ENCODE assay signal across 25 cellular contexts in the genomic region with DNA sequence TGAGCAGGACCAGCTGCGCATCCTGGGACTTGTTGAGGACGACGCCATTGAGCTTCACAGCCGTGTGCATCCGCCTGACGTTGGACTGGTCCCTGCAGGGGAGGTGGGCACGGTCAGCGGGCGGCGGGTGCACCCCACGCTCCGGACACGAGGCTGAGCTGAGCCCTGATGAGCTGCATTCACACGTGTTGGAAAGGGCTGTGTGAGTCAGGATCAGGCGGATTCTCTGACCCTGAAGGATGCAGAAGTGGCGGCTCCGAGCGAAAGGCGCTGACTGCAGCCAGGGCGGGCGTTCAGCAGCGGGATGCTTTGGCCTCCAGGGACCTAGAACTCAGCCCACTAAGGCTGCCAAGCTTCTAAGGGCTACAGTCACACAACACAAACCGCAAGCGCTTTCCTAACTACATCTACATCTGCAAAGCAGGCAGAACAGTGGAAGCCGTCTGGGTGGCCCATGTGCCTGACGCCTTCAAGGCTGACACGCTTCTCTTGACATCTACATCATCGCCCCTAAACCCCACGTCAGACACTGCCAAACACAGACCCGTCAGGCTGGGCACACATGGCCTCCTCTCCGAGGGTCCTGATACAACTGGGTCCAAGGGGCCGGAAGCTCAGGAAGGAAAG. TPM values are rescaled to one million over a fixed set of nuclear protein-coding genes. Genes with fewer than 3 reads are reported as not detected.
A peak's percentile ranks its signal among the peaks of the same experiment; 100 is the strongest.
DNase-seq lines count a peak whose midpoint lies in the region; ATAC-seq and TF ChIP-seq lines count a peak whose summit lies in the region.
"Had no signal": no experiment of that assay in that cellular context is flagged by ENCODE, and none has a peak within 500 bp of the region (broad histone marks: within the 10 kb centered on the region; RNA-seq: fewer than 3 reads in every experiment).

No MANE protein-coding gene starts in this region.

- H3K4me1 Mint-ChIP-seq in glutamatergic neuron (ENCODE audit: low read depth, unreplicated experiment): peaks cover 4% of the 10 kb centered on the region
- H3K4me1 Mint-ChIP-seq in natural killer cell treated with Interleukin-12 subunit alpha and Interleukin-12 subunit beta and Interleukin-15 and Interleukin-18, amount 100 ng/mL, for 72 hours (ENCODE audit: low read depth in 2 of 2): peaks cover under 1 to 1% of the 10 kb centered on the region in 2 donors
- peaks cover 0 to 1% of the 10 kb centered on the region in 2 donors for H3K4me1 Mint-ChIP-seq in effector memory CD8-positive, alpha-beta T cell (ENCODE audit: low read depth in 2 of 2)
- H3K4me1 Mint-ChIP-seq: WTC11 had no signal

- intact Hi-C loops in sigmoid colon (cut with DNase I): no loop called here

- H4K20me1 ChIP-seq in BLaER1: peaks cover 88% of the 10 kb centered on the region

- H3K9me3 ChIP-seq in BLaER1 (no peaks in the 10 kb centered on the region), sigmoid colon (no peaks in the 10 kb centered on the region)
- H3K9me3 ChIP-seq: adrenal gland had no signal

- H3K27me3 Mint-ChIP-seq in glutamatergic neuron (ENCODE audit: unreplicated experiment): peaks cover 15% of the 10 kb centered on the region
- no peaks in the 10 kb centered on the region for H3K27me3 Mint-ChIP-seq in natural killer cell treated with Interleukin-12 subunit alpha and Interleukin-12 subunit beta and Interleukin-15 and Interleukin-18, amount 100 ng/mL, for 72 hours
- H3K27me3 Mint-ChIP-seq in effector memory CD8-positive, alpha-beta T cell: no peaks in the 10 kb centered on the region
- H3K27me3 Mint-ChIP-seq: CD4-positive, alpha-beta memory T cell had no signal

- TF ChIP-seq POLR2A in NB4 (IDR thresholded peaks at IDR 0.05; ENCODE audit: extremely low read depth, insufficient read length): no peak
- TF ChIP-seq POLR2A in sigmoid colon (IDR thresholded peaks at IDR 0.05): no peak

- H3K4me3 Mint-ChIP-seq in glutamatergic neuron (ENCODE audit: unreplicated experiment): no peak overlapping the region
- no peak overlapping the region for H3K4me3 Mint-ChIP-seq in natural killer cell treated with Interleukin-12 subunit alpha and Interleukin-12 subunit beta and Interleukin-15 and Interleukin-18, amount 100 ng/mL, for 72 hours
- H3K4me3 Mint-ChIP-seq in effector memory CD8-positive, alpha-beta T cell: no peak overlapping the region
- H3K4me3 Mint-ChIP-seq: activated naive CD4-positive, alpha-beta T cell treated with anti-CD3 and anti-CD28 coated beads for 36 hours; CD4-positive, alpha-beta memory T cell; WTC11 had no signal

- peak overlapping the region; percentile 34; the same call in 1 of the 2 replicates for H3K9ac ChIP-seq in BLaER1
- H3K9ac ChIP-seq: GM23248 had no signal

- no peaks in the 10 kb centered on the region for H3K36me3 Mint-ChIP-seq in glutamatergic neuron (ENCODE audit: unreplicated experiment)
- no peaks in the 10 kb centered on the region for H3K36me3 Mint-ChIP-seq in natural killer cell treated with Interleukin-12 subunit alpha and Interleukin-12 subunit beta and Interleukin-15 and Interleukin-18, amount 100 ng/mL, for 72 hours
- peaks cover 17% of the 10 kb centered on the region for H3K36me3 Mint-ChIP-seq in effector memory CD8-positive, alpha-beta T cell (ENCODE audit: insufficient read depth)

- H3K4me1 ChIP-seq in BLaER1 (peaks cover 83% of the 10 kb centered on the region), sigmoid colon (no peaks in the 10 kb centered on the region)
- H3K4me1 ChIP-seq: adrenal gland had no signal

- peaks cover 8% of the 10 kb centered on the region for H3K9me3 Mint-ChIP-seq in glutamatergic neuron (ENCODE audit: unreplicated experiment)
- H3K9me3 Mint-ChIP-seq in natural killer cell treated with Interleukin-12 subunit alpha and Interleukin-12 subunit beta and Interleukin-15 and Interleukin-18, amount 100 ng/mL, for 72 hours: peaks cover 1% of the 10 kb centered on the region
- H3K9me3 Mint-ChIP-seq in effector memory CD8-positive, alpha-beta T cell: no peaks in the 10 kb centered on the region
- H3K9me3 Mint-ChIP-seq: activated naive CD4-positive, alpha-beta T cell treated with anti-CD3 and anti-CD28 coated beads for 36 hours; WTC11 had no signal

- H3K27me3 ChIP-seq in BLaER1: no peaks in the 10 kb centered on the region
- no peaks in the 10 kb centered on the region for H3K27me3 ChIP-seq in sigmoid colon
- H3K27me3 ChIP-seq: adrenal gland, brain microvascular endothelial cell, hepatocyte had no signal

- H3K4me3 ChIP-seq in BLaER1 (no peak overlapping the region), NB4 (ENCODE audit: low read depth, low read length) (no peak overlapping the region), sigmoid colon (no peak overlapping the region)
- H3K4me3 ChIP-seq: adrenal gland, GM23248, hepatocyte had no signal

- TF ChIP-seq CTCF in NB4 (IDR thresholded peaks at IDR 0.05; ENCODE audit: low read depth, low read length) (no peak), glutamatergic neuron (IDR thresholded peaks at IDR 0.05; ENCODE audit: partially characterized antibody, unreplicated experiment) (no peak), sigmoid colon (IDR thresholded peaks at IDR 0.05) (no peak)

- no peak for TF ChIP-seq EP300 in sigmoid colon (IDR thresholded peaks at IDR 0.05)

- H3K36me3 ChIP-seq in BLaER1: peaks cover 53% of the 10 kb centered on the region; the same call in 1 of the 2 replicates
- peaks cover 0 to 82% (median 21%) of the 10 kb centered on the region in 4 donors for H3K36me3 ChIP-seq in sigmoid colon
- H3K36me3 ChIP-seq: brain microvascular endothelial cell had no signal

- no peak for ATAC-seq in natural killer cell treated with Interleukin-12 subunit alpha and Interleukin-12 subunit beta and Interleukin-15 and Interleukin-18, amount 100 ng/mL, for 72 hours
- no peak for ATAC-seq in effector memory CD8-positive, alpha-beta T cell (replicated peaks)
- ATAC-seq: PC-3, WTC11 had no signal

- H3K27ac Mint-ChIP-seq in glutamatergic neuron (ENCODE audit: unreplicated experiment): no peak overlapping the region
- no peak overlapping the region for H3K27ac Mint-ChIP-seq in natural killer cell treated with Interleukin-12 subunit alpha and Interleukin-12 subunit beta and Interleukin-15 and Interleukin-18, amount 100 ng/mL, for 72 hours
- H3K27ac Mint-ChIP-seq in effector memory CD8-positive, alpha-beta T cell: no peak overlapping the region
- H3K27ac Mint-ChIP-seq: activated naive CD4-positive, alpha-beta T cell treated with anti-CD3 and anti-CD28 coated beads for 36 hours had no signal

- 87 to 88% methylated on average over 32 of the region's 32 CpGs for WGBS in sigmoid colon, 2 donors

- DNase-seq in NB4 (ENCODE audit: low read depth) (peak; percentile 91), glutamatergic neuron (peak; percentile 27), sigmoid colon (peak; percentile 88), hippocampal formation (lab: John Stamatoyannopoulos, UW) (no peak)
- DNase-seq in natural killer cell treated with Interleukin-12 subunit alpha and Interleukin-12 subunit beta and Interleukin-15 and Interleukin-18, amount 100 ng/mL, for 72 hours (ENCODE audit: low spot score): no peak
- no peak for DNase-seq in effector memory CD8-positive, alpha-beta T cell
- DNase-seq: activated CD4-positive, alpha-beta T cell treated with anti-CD3 and anti-CD28 coated beads, Interleukin-2, amount 50 U/mL, for 1 hour; activated naive CD4-positive, alpha-beta T cell treated with anti-CD3 and anti-CD28 coated beads for 36 hours; adrenal gland; brain microvascular endothelial cell; CD4-positive, alpha-beta memory T cell; GM23248; mesendoderm; NCI-H1048; NCI-H524 treated with DMSO at 0.1 percent for 48 hours; NK-92 treated with Interleukin-12 subunit alpha and Interleukin-12 subunit beta, amount 100 ng/mL, for 24 hours; PC-3; SIG-M5; stimulated activated CD4-positive, alpha-beta T cell treated with anti-CD3 and anti-CD28 coated beads, Interleukin-2, amount 100 ng/mL, for 24 hours; trophoblast cell had no signal

- H3K4me2 ChIP-seq in BLaER1: peak overlapping the region; percentile 89
- H3K4me2 ChIP-seq: hepatocyte had no signal

- H3K27ac ChIP-seq in BLaER1 (peak overlapping the region; percentile 59), sigmoid colon (no peak overlapping the region)
- H3K27ac ChIP-seq: adrenal gland, brain microvascular endothelial cell, epithelial cell of prostate, GM23248, hepatocyte had no signal

RNA-seq across cellular contexts. Expression of gene NKD2, which starts 44.9 kb away (rescaled TPM):
- total RNA-seq in glutamatergic neuron (ENCODE audit: unreplicated experiment) (41.7 TPM), sigmoid colon (1 to 10 TPM in 3 of 4 donors, under 1 TPM in 1; 0.71 to 4.4 (median 2.0) TPM)
- 1 to 10 TPM in 2 of 3 donors, under 1 TPM in 1; 0.60 to 4.0 (median 1.8) TPM for polyA plus RNA-seq in sigmoid colon
- under 1 TPM in 1 of 2 donors, not detected in 1; 0.53 TPM for total RNA-seq in natural killer cell treated with Interleukin-12 subunit alpha and Interleukin-12 subunit beta and Interleukin-15 and Interleukin-18, amount 100 ng/mL, for 72 hours
- total RNA-seq: CD4-positive, alpha-beta memory T cell; GM23248; myocyte had no signal
- polyA plus RNA-seq: CD4-positive, alpha-beta memory T cell; GM23248 had no signal

RNA-seq across cellular contexts. Expression of gene SLC12A7, which starts 58.4 kb away (rescaled TPM):
- total RNA-seq in glutamatergic neuron (ENCODE audit: unreplicated experiment) (147 TPM), sigmoid colon (10 to 100 TPM; 12.5 to 23.5 (median 18.4) TPM)
- polyA plus RNA-seq in sigmoid colon: 10 to 100 TPM in 2 of 3 donors, 1 to 10 TPM in 1; 7.2 to 54.3 (median 10.9) TPM
- total RNA-seq in natural killer cell treated with Interleukin-12 subunit alpha and Interleukin-12 subunit beta and Interleukin-15 and Interleukin-18, amount 100 ng/mL, for 72 hours: 10 to 100 TPM; 13.5 to 21.9 TPM

Comparison
In these comparisons a context has a peak if more than half of its experiments do, and no peak if none do; other contexts are left out.
1. DNase-seq: peak in NB4 (single experiment), glutamatergic neuron (single experiment) and sigmoid colon (single experiment); none in hippocampal formation (0 of 2), natural killer cell treated with Interleukin-12 subunit alpha and Interleukin-12 subunit beta and Interleukin-15 and Interleukin-18, amount 100 ng/mL, for 72 hours (single experiment) and effector memory CD8-positive, alpha-beta T cell (0 of 3).